1 cellular context compared by ENCODE assay signal in genomic region chr7:109529712-109530111, GRCh38.
TF ChIP-seq lines count a peak whose summit lies in the region.

No MANE protein-coding gene starts in this region.

TF ChIP-seq in GM23338, 12 proteins besides CTCF, POLR2A, EP300 and RAD21 (continued from another document):
- TF ChIP-seq ZNF462 (CRISPR knock-in tag; IDR thresholded peaks at IDR 0.05) (no peak), CREB1 (CRISPR knock-in tag; IDR thresholded peaks at IDR 0.05; ENCODE audit: low read depth) (no peak), ETS1 (IDR thresholded peaks at IDR 0.05) (no peak), EZH2phosphoT487 (IDR thresholded peaks at IDR 0.05; ENCODE audit: unreplicated experiment) (no peak), REST (IDR thresholded peaks at IDR 0.05; ENCODE audit: unreplicated experiment) (no peak), EZH2 (IDR thresholded peaks at IDR 0.05; ENCODE audit: low read depth, unreplicated experiment) (no peak), JUNB (IDR thresholded peaks at IDR 0.05; ENCODE audit: unreplicated experiment) (no peak), ZNF114 (CRISPR knock-in tag; IDR thresholded peaks at IDR 0.05) (no peak), NANOG (IDR thresholded peaks at IDR 0.05; ENCODE audit: borderline replicate concordance) (no peak), POLR2AphosphoS5 (IDR thresholded peaks at IDR 0.05; ENCODE audit: low read depth) (no peak)
